Comparison of ENCODE assay signal across 8 cellular contexts in genomic region chr6:17907467-17908229, GRCh38.
A peak's percentile ranks its signal among the peaks of the same experiment; 100 is the strongest.
DNase-seq lines count a peak whose midpoint lies in the region; ATAC-seq and TF ChIP-seq lines count a peak whose summit lies in the region.

No MANE protein-coding gene starts in this region.

- no peaks in the 10 kb centered on the region for H3K27me3 Mint-ChIP-seq in neural crest cell (ENCODE audit: low read depth)

- no peaks in the 10 kb centered on the region for H3K9me2 ChIP-seq in GM23248 (ENCODE audit: insufficient read depth)

- peaks cover 82% of the 10 kb centered on the region for H3K4me1 ChIP-seq in GM23248 (ENCODE audit: insufficient read depth)

- 0 out of 2 replicates have a peak overlapping the region, but pooled peaks have one; percentile 9 for H2AFZ ChIP-seq in GM23248

- peak; percentile 47 for TF ChIP-seq CTCF in AG04450 (IDR thresholded peaks at IDR 0.05; ENCODE audit: low read depth, low read length)
- TF ChIP-seq CTCF in neural crest cell (conservative IDR thresholded peaks at IDR 0.05), result no peak

- H3K79me2 ChIP-seq in GM23248 (ENCODE audit: insufficient read depth), result peaks cover 73% of the 10 kb centered on the region

- POLR2A ChIA-PET in AG04450 (lab: Yijun Ruan, JAX), result interaction anchor here (0.7 to 0.9 kb wide), 2 partner anchors 13 to 43 kb away, joined by 4 to 5 read pairs; no protein-coding TSS in a partner anchor

- H3K9me3 ChIP-seq in AG04450 (ENCODE audit: control insufficient read depth, insufficient read depth, low read length) (no peaks in the 10 kb centered on the region), GM23248 (ENCODE audit: low read depth) (no peaks in the 10 kb centered on the region)

- H3K9ac ChIP-seq in GM23248, result peak overlapping the region; percentile 73

- H3K27ac ChIP-seq in AG04450 (ENCODE audit: low read depth, low read length) (peak overlapping the region; percentile 92), GM23248 (peak overlapping the region; percentile 99)

- H3K27ac Mint-ChIP-seq in neural crest cell (ENCODE audit: unreplicated experiment), result peak overlapping the region; percentile 39

- H3K4me3 ChIP-seq in AG04450 (ENCODE audit: low read depth, low read length) (no peak overlapping the region), GM23248 (peak overlapping the region; percentile 44)

- peak; percentile 100 for ATAC-seq in esophagus mucosa

- 0 to 2% methylated on average over 7 of the region's 7 CpGs for WGBS in GM23248 (ENCODE audit: low coverage in 1 of 2, low lambda C conversion rate in 2 of 2, missing lambda C conversion rate in 2 of 2), 2 experiments

- peaks cover 10% of the 10 kb centered on the region for H3K36me3 Mint-ChIP-seq in neural crest cell (ENCODE audit: low read depth)

- H3K36me3 ChIP-seq in GM23248 (ENCODE audit: low read depth), result no peaks in the 10 kb centered on the region

- H3K27me3 ChIP-seq in AG04450 (ENCODE audit: control insufficient read depth, insufficient read depth, low read length) (no peaks in the 10 kb centered on the region), GM23248 (replicated peaks; ENCODE audit: insufficient read depth) (no peaks in the 10 kb centered on the region)

- H3K4me1 Mint-ChIP-seq in neural crest cell, result peaks cover 10% of the 10 kb centered on the region

- peaks cover 57% of the 10 kb centered on the region for H3F3A ChIP-seq in GM23248 (ENCODE audit: insufficient read depth)

- H3K4me3 Mint-ChIP-seq in neural crest cell, result no peak overlapping the region

- H4K20me1 ChIP-seq in GM23248 (ENCODE audit: insufficient read depth), result no peaks in the 10 kb centered on the region

- peak; percentile 95 for DNase-seq in AG04450 (ENCODE audit: low read depth, low spot score)
- DNase-seq in GM23248, result peak; percentile 100
- DNase-seq in SK-MEL-5 (ENCODE audit: low read depth, low spot score), result peak; percentile 76
- DNase-seq in neural crest cell (ENCODE audit: low read depth, low spot score), result no peak
- DNase-seq in retina, result no peak
- no peak for DNase-seq in cortex of kidney (lab: John Stamatoyannopoulos, UW)
- no peak for DNase-seq in NCI-H510A (lab: John Stamatoyannopoulos, UW)

- peaks cover 15% of the 10 kb centered on the region for H3K9me3 Mint-ChIP-seq in neural crest cell

- in situ Hi-C loops in GM23248 (cut with MboI) (no loop called here), SK-MEL-5 (cut with HindIII; ENCODE audit: low pct_unique_long_range_greater_than_20kb, low sequenced_read_pairs) (no loop called here)

- CTCF ChIA-PET in AG04450 (lab: Charles Lee), result interaction anchor here (1.3 kb wide), 2 partner anchors 19 to 215 kb away, joined by 3 to 5 read pairs; partner anchors contain the start of gene NHLRC1

- peak overlapping the region; percentile 73 for H3K4me2 ChIP-seq in GM23248 (ENCODE audit: unreplicated experiment)

Comparison
In these comparisons a context has a peak if more than half of its experiments do, and no peak if none do; other contexts are left out.
1. DNase-seq: peak in AG04450 (single experiment), GM23248 (single experiment) and SK-MEL-5 (single experiment); none in neural crest cell (single experiment), retina (single experiment), cortex of kidney (single experiment) and NCI-H510A (single experiment).